ENCODE assay signal across 11 cellular contexts in the genomic region with DNA sequence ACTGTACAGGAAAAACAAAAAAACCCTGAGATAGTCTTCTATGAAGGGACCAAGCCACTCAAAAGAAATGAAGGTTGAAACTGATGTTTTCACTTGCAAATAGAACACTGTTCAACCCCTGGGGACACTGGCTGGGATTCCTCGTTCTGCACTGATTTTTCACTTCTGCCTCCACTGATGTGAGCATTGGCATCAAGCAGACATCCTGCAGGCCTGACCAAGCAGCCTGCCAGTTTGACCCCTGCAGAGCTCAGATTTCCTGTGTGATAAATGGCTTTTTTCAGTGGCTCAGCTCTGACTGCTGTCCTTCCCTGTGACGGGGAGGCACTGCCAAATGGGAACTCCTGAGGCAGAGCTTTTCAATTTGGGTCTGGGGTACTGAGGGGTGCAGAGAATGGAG. TPM values are rescaled to one million over a fixed set of nuclear protein-coding genes. Genes with fewer than 3 reads are reported as not detected.
DNase-seq lines count a peak whose midpoint lies in the region; ATAC-seq, FAIRE-seq and TF ChIP-seq lines count a peak whose summit lies in the region.
"Had no signal": no experiment of that assay in that cellular context is flagged by ENCODE, and none has a peak within 500 bp of the region (broad histone marks: within the 10 kb centered on the region; RNA-seq: fewer than 3 reads in every experiment).

No MANE protein-coding gene starts in this region.

- H3K9ac ChIP-seq in endothelial cell of umbilical vein (replicated peaks; ENCODE audit: extremely low read depth, insufficient read depth, low read length) (no peak overlapping the region), kidney (ENCODE audit: low read length in 2 of 2) (no peak overlapping the region)
- H3K9ac ChIP-seq: parathyroid adenoma had no signal

- H3K36me3 ChIP-seq in endothelial cell of umbilical vein (ENCODE audit: control insufficient read depth in 2 of 2, extremely low read depth in 1 of 2, insufficient read depth in 2 of 2, low read length in 2 of 2): no peaks in the 10 kb centered on the region
- H3K36me3 ChIP-seq in kidney (ENCODE audit: control insufficient read depth in 1 of 2, insufficient read depth in 2 of 2, low read length in 2 of 2): no peaks in the 10 kb centered on the region

- CTCF ChIA-PET in endothelial cell of umbilical vein (lab: Charles Lee): interaction anchor here (0.9 to 1.0 kb wide), 2 partner anchors 49 to 74 kb away, joined by 4 to 9 read pairs; no protein-coding TSS in a partner anchor

- no peaks in the 10 kb centered on the region for H3K79me2 ChIP-seq in endothelial cell of umbilical vein (ENCODE audit: control insufficient read depth, insufficient read depth, low read length)
- H3K79me2 ChIP-seq: parathyroid adenoma had no signal

- dilution Hi-C loops in endothelial cell of umbilical vein (cut with MboI; ENCODE audit: extremely low pct_ligation_motif_present, low sequenced_read_pairs): no loop called here

- no TSS peak for BruUV-seq in endothelial cell of umbilical vein (replicated peaks; lab: Mats Ljungman, UMichigan)

- H3K27me3 ChIP-seq in endothelial cell of umbilical vein (ENCODE audit: control insufficient read depth in 2 of 2, insufficient read depth in 2 of 2, low read length in 2 of 2): peaks cover 17 to 31% of the 10 kb centered on the region in 2 experiments

- ATAC-seq in GM18498 (IDR thresholded peaks at IDR 0.05; ENCODE audit: unreplicated experiment) (peak; percentile 81), GM21423 (IDR thresholded peaks at IDR 0.05; ENCODE audit: unreplicated experiment) (peak; percentile 74), HG03442 (IDR thresholded peaks at IDR 0.05; ENCODE audit: unreplicated experiment) (peak; percentile 71)

- POLR2A ChIA-PET in endothelial cell of umbilical vein (lab: Charles Lee): no interaction called here

- peaks cover 4% of the 10 kb centered on the region for H3K4me1 ChIP-seq in endothelial cell of umbilical vein (ENCODE audit: control insufficient read depth, extremely low read depth, insufficient read depth, low read length)
- peaks cover 2 to 13% of the 10 kb centered on the region in 2 donors for H3K4me1 ChIP-seq in kidney (ENCODE audit: control insufficient read depth in 1 of 2, insufficient read depth in 1 of 2, low read depth in 1 of 2, low read length in 2 of 2)

- no peak for TF ChIP-seq CTCF in endothelial cell of umbilical vein (IDR thresholded peaks at IDR 0.05; ENCODE audit: extremely low read depth in 1 of 2, insufficient read depth in 1 of 2, low read depth in 1 of 2, low read length in 2 of 2)
- no peak for TF ChIP-seq CTCF in kidney (IDR thresholded peaks at IDR 0.05; ENCODE audit: borderline replicate concordance, extremely low read depth, insufficient read depth)

- in situ Hi-C loops in KBM-7 (cut with MboI; ENCODE audit: low pct_unique_long_range_greater_than_20kb, low sequenced_read_pairs): no loop called here

- H3K9me3 ChIP-seq in endothelial cell of umbilical vein (replicated peaks; ENCODE audit: control insufficient read depth, insufficient read depth, low read length) (no peaks in the 10 kb centered on the region), kidney (ENCODE audit: control insufficient read depth in 1 of 2, low read length in 2 of 2) (no peaks in the 10 kb centered on the region)

- no peaks in the 10 kb centered on the region for H3K9me1 ChIP-seq in endothelial cell of umbilical vein (replicated peaks; ENCODE audit: control insufficient read depth, extremely low read depth, insufficient read depth, low read length)

- DNase-seq in endothelial cell of umbilical vein (ENCODE audit: low read depth, low spot score) (peak; percentile 22), NCI-H748 treated with DMSO at 0.1 percent for 48 hours (lab: John Stamatoyannopoulos, UW) (no peak), kidney (no peak), Kasumi-1 (lab: John Stamatoyannopoulos, UW) (no peak), KBM-7 (no peak)
- DNase-seq: MM.1S had no signal

- no peak overlapping the region for H3K4me2 ChIP-seq in endothelial cell of umbilical vein (ENCODE audit: insufficient read depth, low read length)

- FAIRE-seq in endothelial cell of umbilical vein (lab: Jason Lieb, UNC) (peak; percentile 31), kidney (lab: Jason Lieb, UNC) (no peak)

- no peak overlapping the region for H3K27ac ChIP-seq in endothelial cell of umbilical vein (ENCODE audit: insufficient read depth, low read depth, low read length)
- no peak overlapping the region for H3K27ac ChIP-seq in kidney (ENCODE audit: low read depth in 2 of 2, low read length in 2 of 2)
- H3K27ac ChIP-seq: dorsolateral prefrontal cortex, parathyroid adenoma had no signal

- no peak for TF ChIP-seq POLR2A in endothelial cell of umbilical vein (IDR thresholded peaks at IDR 0.05; ENCODE audit: low read depth, low read length)

- H4K20me1 ChIP-seq in endothelial cell of umbilical vein (replicated peaks; ENCODE audit: control insufficient read depth, extremely low read depth, insufficient read depth, low read length): no peaks in the 10 kb centered on the region

- H3K4me3 ChIP-seq in endothelial cell of umbilical vein (replicated peaks in 1 of 3; ENCODE audit: insufficient read depth in 1 of 3, low read depth in 1 of 3, low read length in 3 of 3) (no peak overlapping the region), kidney (ENCODE audit: low read length in 2 of 2) (no peak overlapping the region)
- H3K4me3 ChIP-seq: dorsolateral prefrontal cortex had no signal

- no peak overlapping the region for H2AFZ ChIP-seq in endothelial cell of umbilical vein (ENCODE audit: low read depth, low read length)
- H2AFZ ChIP-seq: parathyroid adenoma had no signal

- intact Hi-C loops in endothelial cell of umbilical vein (cut with micrococcal nuclease): no loop called here
- intact Hi-C loops in kidney (cut with DNase I): no loop called here

TF ChIP-seq in endothelial cell of umbilical vein, 7 proteins besides CTCF, POLR2A, EP300 and RAD21:
- TF ChIP-seq EZH2 (IDR thresholded peaks at IDR 0.05; ENCODE audit: borderline replicate concordance, low read depth, low read length, severe bottlenecking) (no peak), GATA2 (IDR thresholded peaks at IDR 0.05; ENCODE audit: insufficient read depth, insufficient read length, low read depth, low read length) (peak; percentile 15), FOS (IDR thresholded peaks at IDR 0.05; ENCODE audit: borderline replicate concordance, insufficient read depth, low read length) (no peak)
- TF ChIP-seq, protein P1, sequence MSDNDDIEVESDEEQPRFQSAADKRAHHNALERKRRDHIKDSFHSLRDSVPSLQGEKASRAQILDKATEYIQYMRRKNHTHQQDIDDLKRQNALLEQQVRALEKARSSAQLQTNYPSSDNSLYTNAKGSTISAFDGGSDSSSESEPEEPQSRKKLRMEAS (IDR thresholded peaks at IDR 0.05; ENCODE audit: insufficient read depth, insufficient read length): no peak

RNA-seq across cellular contexts. Expression of a gene that starts 50.0 kb away (rescaled TPM):
- total RNA-seq in endothelial cell of umbilical vein: 0.38 TPM in 1 of 2 replicates, not detected in the other
- polyA plus RNA-seq in endothelial cell of umbilical vein: 0.15 and 0.16 TPM in 2 replicates
- 0.13 and 0.16 TPM in 2 replicates for polyA plus RNA-seq in endothelial cell of umbilical vein (2011; cell fraction: cytosol; rRNA removed)
- polyA plus RNA-seq in endothelial cell of umbilical vein (2011; cell fraction: nucleus; rRNA removed): 0.24 and 0.27 TPM in 2 replicates
- polyA plus RNA-seq in endothelial cell of umbilical vein (2012): 0.23 and 0.34 TPM in 2 replicates
- 1.1 and 1.9 TPM in 2 replicates for polyA minus RNA-seq in endothelial cell of umbilical vein
- polyA minus RNA-seq in endothelial cell of umbilical vein (2011; cell fraction: cytosol; rRNA and poly(A)+ RNA removed): not detected
- polyA minus RNA-seq in endothelial cell of umbilical vein (2011; cell fraction: nucleus; rRNA and poly(A)+ RNA removed): 0.24 and 0.82 TPM in 2 replicates
- 12.5 TPM for total RNA-seq in kidney
- 3.4 TPM for polyA plus RNA-seq in kidney (ENCODE audit: insufficient read depth, low read depth, low replicate concordance)
